8 cellular contexts compared by ENCODE assay signal in genomic region chr6:43668151-43669028, GRCh38. TPM values are rescaled to one million over a fixed set of nuclear protein-coding genes. Genes with fewer than 3 reads are reported as not detected.
DNase-seq lines count a peak whose midpoint lies in the region; ATAC-seq and TF ChIP-seq lines count a peak whose summit lies in the region.

No MANE protein-coding gene starts in this region.

- CTCF ChIA-PET in T-cell (lab: Charles Lee): interaction anchor here (1.0 to 1.2 kb wide), 4 partner anchors 17 to 411 kb away, joined by 3 to 9 read pairs (median 4); partner anchors contain the start of gene MRPS18A (in 1 of the 2)

- H3K27me3 Mint-ChIP-seq in T-cell: no peaks in the 10 kb centered on the region

- TF ChIP-seq CTCF in brain microvascular endothelial cell (IDR thresholded peaks at IDR 0.05; ENCODE audit: low read depth, low read length, missing control alignments): peak; percentile 80

- peaks cover 25 to 47% (median 38%) of the 10 kb centered on the region in 11 experiments for H3K36me3 ChIP-seq in BLaER1 treated with 17β-estradiol and CSF1 and Interleukin-3, amounts not matched to agents 10 nM and 100 nM
- peaks cover 9% of the 10 kb centered on the region for H3K36me3 ChIP-seq in brain microvascular endothelial cell (replicated peaks)

- ATAC-seq in GM21423 (IDR thresholded peaks at IDR 0.05; ENCODE audit: unreplicated experiment) (peak; percentile 48), T-cell (replicated peaks in 1 of 4) (peak; percentile 55 to 73 (median 60)), GM18873 (IDR thresholded peaks at IDR 0.05; ENCODE audit: low FRiP score, unreplicated experiment) (no peak)

- peaks cover 16 to 26% (median 21%) of the 10 kb centered on the region in 3 donors for H3K4me1 Mint-ChIP-seq in T-cell

- DNase-seq in NCI-H1105 (lab: John Stamatoyannopoulos, UW) (peak; percentile 62), T-cell (peak in 27 of 34 experiments; percentile 9 to 55 (median 34)), brain microvascular endothelial cell (peak; percentile 14), iris pigment epithelial cell (ENCODE audit: low read depth) (peak; percentile 46)
- DNase-seq in stimulated activated CD4-positive, alpha-beta T cell treated with anti-CD3 and anti-CD28 coated beads, Interleukin-12 subunit alpha, Interleukin-12 subunit beta, amount 100 ng/mL, for 48 hours (ENCODE audit: low read depth in 2 of 3, low spot score in 1 of 3): peak; percentile 30 to 51 (median 42)

- peaks cover 0 to 20% (median 2%) of the 10 kb centered on the region in 11 experiments; a peak in 9 of 22 replicates for H4K20me1 ChIP-seq in BLaER1 treated with 17β-estradiol and CSF1 and Interleukin-3, amounts not matched to agents 10 nM and 100 nM

- H3K4me3 Mint-ChIP-seq in T-cell: peak overlapping the region in 1 of 3 donors; percentile 63

- peak overlapping the region in 4 of 11 experiments; percentile 18 to 46 (median 29); a peak in 4 of 22 replicates for H3K9ac ChIP-seq in BLaER1 treated with 17β-estradiol and CSF1 and Interleukin-3, amounts not matched to agents 10 nM and 100 nM

- peak overlapping the region; percentile 59 to 74 for H3K27ac Mint-ChIP-seq in T-cell

- peaks cover 12 to 55% (median 25%) of the 10 kb centered on the region in 10 experiments for H3K4me1 ChIP-seq in BLaER1 treated with 17β-estradiol and CSF1 and Interleukin-3, amounts not matched to agents 10 nM and 100 nM

- no peaks in the 10 kb centered on the region for H3K9me3 ChIP-seq in BLaER1 treated with 17β-estradiol and CSF1 and Interleukin-3, amounts not matched to agents 10 nM and 100 nM (replicated peaks in 1 of 11)

- peak overlapping the region in 4 of 11 experiments; percentile 19 to 61 (median 40); a peak in 4 of 22 replicates for H3K27ac ChIP-seq in BLaER1 treated with 17β-estradiol and CSF1 and Interleukin-3, amounts not matched to agents 10 nM and 100 nM
- H3K27ac ChIP-seq in brain microvascular endothelial cell: no peak overlapping the region

- in situ Hi-C loops in brain microvascular endothelial cell (cut with HindIII; ENCODE audit: low pct_ligation_motif_present, low sequenced_read_pairs): no loop called here

- no peaks in the 10 kb centered on the region for H3K27me3 ChIP-seq in BLaER1 treated with 17β-estradiol and CSF1 and Interleukin-3, amounts not matched to agents 10 nM and 100 nM
- no peaks in the 10 kb centered on the region for H3K27me3 ChIP-seq in brain microvascular endothelial cell (replicated peaks)

- peak overlapping the region in 10 of 11 experiments; percentile 57 to 87 (median 76); a peak in 16 of 22 replicates for H3K4me2 ChIP-seq in BLaER1 treated with 17β-estradiol and CSF1 and Interleukin-3, amounts not matched to agents 10 nM and 100 nM

- H3K4me3 ChIP-seq in BLaER1 treated with 17β-estradiol and CSF1 and Interleukin-3, amounts not matched to agents 10 nM and 100 nM: no peak overlapping the region
- H3K4me3 ChIP-seq in brain microvascular endothelial cell (ENCODE audit: low read depth, low read length): no peak overlapping the region

- H3K36me3 Mint-ChIP-seq in T-cell: no peaks in the 10 kb centered on the region

- POLR2A ChIA-PET in T-cell (lab: Charles Lee): interaction anchor here in 1 of 2 donors (0.6 kb wide), 1 partner anchor 26 kb away, joined by 3 read pairs; no protein-coding TSS in a partner anchor

- H3K9me3 Mint-ChIP-seq in T-cell: no peaks in the 10 kb centered on the region

RNA-seq across cellular contexts. Expression of gene MRPS18A, which starts 19.2 kb away (rescaled TPM):
- 10 to 100 TPM; 22.9 to 34.9 (median 30.6) TPM for total RNA-seq in T-cell

RNA-seq across cellular contexts. Expression of gene RSPH9, which starts 23.6 kb away (rescaled TPM):
- not detected for total RNA-seq in T-cell

RNA-seq across cellular contexts. Expression of gene MAD2L1BP, which starts 32.8 kb away (rescaled TPM):
- 10 to 100 TPM; 16.6 to 32.1 (median 28.9) TPM for total RNA-seq in T-cell

RNA-seq across cellular contexts. Expression of gene GTPBP2, which starts 39.3 kb away (rescaled TPM):
- total RNA-seq in T-cell: 10 to 100 TPM; 58.4 to 87.0 (median 75.2) TPM
